In the genomic region with DNA sequence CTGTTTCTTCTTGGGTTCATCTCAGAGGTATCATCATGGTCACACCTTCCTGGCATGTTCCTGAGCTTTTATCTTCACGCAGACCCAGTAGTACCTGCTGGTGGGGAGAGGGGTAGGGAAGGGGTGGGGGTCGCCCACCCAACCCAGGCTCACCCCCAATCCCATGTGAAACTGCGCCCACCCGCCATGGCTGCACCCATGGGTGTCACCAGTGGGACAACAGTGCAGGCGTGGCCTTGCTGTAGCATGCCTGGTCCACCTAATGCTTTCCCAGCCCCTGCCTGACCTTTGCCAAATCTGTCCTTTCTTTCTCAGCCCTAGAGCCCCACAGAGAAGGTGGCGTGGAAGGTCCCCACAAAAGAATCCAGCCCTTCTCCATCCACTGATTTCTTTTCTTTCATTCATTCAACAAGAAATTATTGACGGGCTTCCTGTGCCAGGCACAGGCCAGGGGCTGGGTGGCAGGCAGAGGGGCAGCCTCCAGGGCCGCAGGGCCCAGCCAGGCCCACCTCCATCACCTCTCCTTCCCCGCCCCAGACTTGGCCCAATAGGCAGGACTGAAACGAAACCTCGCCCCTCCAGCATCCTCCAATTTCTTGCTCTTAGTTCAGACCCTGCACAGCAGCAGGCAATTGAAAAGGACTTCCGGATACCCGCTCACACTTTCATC, we compare ENCODE assay signal across 15 cellular contexts.
"Had no signal": no experiment of that assay in that cellular context is flagged by ENCODE, and none has a peak within 500 bp of the region (broad histone marks: within the 10 kb centered on the region; RNA-seq: fewer than 3 reads in every experiment).

No MANE protein-coding gene starts in this region.

- H3K36me3 ChIP-seq: breast epithelium had no signal

- ATAC-seq: activated naive CD4-positive, alpha-beta T cell treated with anti-CD3 and anti-CD28 coated beads, Interleukin-2, amount 50 U/mL, for 72 hours; activated T-cell treated with anti-CD3 and anti-CD28 coated beads, Interleukin-2, amount 50 U/mL, for 4 hours; sciatic nerve; stimulated activated naive CD8-positive, alpha-beta T cell treated with anti-CD3 and anti-CD28 coated beads, Interleukin-15, amount 100 ng/mL, for 72 hours had no signal

- DNase-seq: activated CD4-positive, CD25-positive, alpha-beta regulatory T cell treated with anti-CD3 and anti-CD28 coated beads, Interleukin-2, amount 50 U/mL, for 72 hours; activated effector memory CD4-positive, alpha-beta T cell treated with Interleukin-2 at 50 U/mL for 16 hours; activated T-cell treated with anti-CD3 and anti-CD28 coated beads, Interleukin-2, amount 50 U/mL, for 4 hours; anterior cingulate cortex; dermis blood vessel endothelial cell; endodermal cell; head of caudate nucleus; midbrain; nucleus accumbens; stimulated activated naive CD8-positive, alpha-beta T cell treated with anti-CD3 and anti-CD28 coated beads, Interleukin-15, amount 100 ng/mL, for 72 hours; T-helper 9 cell had no signal

- H3K27ac Mint-ChIP-seq: activated naive CD4-positive, alpha-beta T cell treated with anti-CD3 and anti-CD28 coated beads, Interleukin-2, amount 50 U/mL, for 72 hours; endodermal cell; type B pancreatic cell had no signal

- H3K4me3 Mint-ChIP-seq: activated T-cell treated with anti-CD3 and anti-CD28 coated beads, Interleukin-2, amount 50 U/mL, for 4 hours; endodermal cell; stimulated activated naive CD8-positive, alpha-beta T cell treated with anti-CD3 and anti-CD28 coated beads, Interleukin-15, amount 100 ng/mL, for 72 hours; type B pancreatic cell had no signal

- H3K27me3 Mint-ChIP-seq: stimulated activated naive CD8-positive, alpha-beta T cell treated with anti-CD3 and anti-CD28 coated beads, Interleukin-15, amount 100 ng/mL, for 72 hours had no signal

- H3K4me3 ChIP-seq: breast epithelium had no signal

- H3K36me3 Mint-ChIP-seq: type B pancreatic cell had no signal
